Comparison of ENCODE assay signal across 1 cellular context in genomic region chr12:19759229-19759628, GRCh38.
TF ChIP-seq lines count a peak whose summit lies in the region.

No MANE protein-coding gene starts in this region.

TF ChIP-seq in SK-N-SH, 30 proteins besides CTCF, POLR2A, EP300 and RAD21 (continued from another document):
- no peak for TF ChIP-seq REST (IDR thresholded peaks at IDR 0.05; ENCODE audit: low read depth, low read length)
- TF ChIP-seq YY1 (IDR thresholded peaks at IDR 0.05; ENCODE audit: low read depth) = no peak
- TF ChIP-seq MEF2A (IDR thresholded peaks at IDR 0.05; ENCODE audit: borderline replicate concordance, low read depth) = no peak
- no peak for TF ChIP-seq ELF1 (IDR thresholded peaks at IDR 0.05)
- TF ChIP-seq SIN3A (IDR thresholded peaks at IDR 0.05; ENCODE audit: borderline replicate concordance, low read depth, low read length) = no peak
- peak; percentile 78 for TF ChIP-seq TCF12 (IDR thresholded peaks at IDR 0.05)
- no peak for TF ChIP-seq NRF1 (IDR thresholded peaks at IDR 0.05; ENCODE audit: low read depth, low read length)
- no peak for TF ChIP-seq RCOR1 (IDR thresholded peaks at IDR 0.05; ENCODE audit: low read length)
- peak; percentile 61; the same call in 1 of the 2 replicates for TF ChIP-seq FOSL2 (IDR thresholded peaks at IDR 0.05; ENCODE audit: borderline replicate concordance, low read depth)
- TF ChIP-seq EZH2phosphoT487 (IDR thresholded peaks at IDR 0.05; ENCODE audit: borderline replicate concordance, low read depth) = no peak
- TF ChIP-seq USF1 (IDR thresholded peaks at IDR 0.05; ENCODE audit: borderline replicate concordance, low read depth) = no peak
TF ChIP-seq in SK-N-SH: peak in this region for 3.
